Comparison of ENCODE assay signal across 8 cellular contexts in genomic region chr9:19408316-19408692, GRCh38. TPM values are rescaled to one million over a fixed set of nuclear protein-coding genes. Genes with fewer than 3 reads are reported as not detected.
DNase-seq lines count a peak whose midpoint lies in the region; ATAC-seq and TF ChIP-seq lines count a peak whose summit lies in the region.

No MANE protein-coding gene starts in this region.

- H3K4me1 ChIP-seq in IMR-90 (ENCODE audit: control insufficient read depth, insufficient read depth, low read length) (no peaks in the 10 kb centered on the region), stomach (peaks cover 0 to 43% (median 23%) of the 10 kb centered on the region in 4 donors)

- no peak overlapping the region for H2BK120ac ChIP-seq in IMR-90 (ENCODE audit: low read depth, low read length)

- no peak for TF ChIP-seq RAD21 in IMR-90 (IDR thresholded peaks at IDR 0.05; ENCODE audit: low read length)

- peak; percentile 12 for ATAC-seq in activated CD8-positive, alpha-beta memory T cell treated with anti-CD3 and anti-CD28 coated beads, Interleukin-2, amount 10 ng/mL, durations not matched to agents 7 days and 5 days
- no peak; the same call in 1 of the 2 replicates for ATAC-seq in IMR-90 (ENCODE audit: low read depth)
- no peak for ATAC-seq in HG02642 (IDR thresholded peaks at IDR 0.05; ENCODE audit: poor library complexity, unreplicated experiment)

- H3K27me3 ChIP-seq in IMR-90 (ENCODE audit: control insufficient read depth, insufficient read depth, low read length) (no peaks in the 10 kb centered on the region), stomach (no peaks in the 10 kb centered on the region)

- 10% methylated on average over 7 of the region's 20 CpGs; no CpG with 5 or more reads in 1 of the 2 experiments for WGBS in IMR-90 (ENCODE audit: extremely low coverage in 2 of 2, insufficient read length in 1 of 2), 2 experiments
- WGBS in stomach, 5 donors: 2 to 8% (median 5%) methylated on average over 16 to 20 of the region's 20 CpGs

- no peak overlapping the region for H2BK20ac ChIP-seq in IMR-90 (ENCODE audit: low read depth, low read length)

- peaks cover 6% of the 10 kb centered on the region for H3K27me3 Mint-ChIP-seq in activated CD8-positive, alpha-beta memory T cell treated with anti-CD3 and anti-CD28 coated beads, Interleukin-2, amount 10 ng/mL, durations not matched to agents 7 days and 5 days
- peaks cover 1 to 7% (median 3%) of the 10 kb centered on the region in 3 donors for H3K27me3 Mint-ChIP-seq in immature natural killer cell (ENCODE audit: low read depth in 3 of 3)

- H4K20me1 ChIP-seq in IMR-90 (ENCODE audit: insufficient read depth, low read length): no peaks in the 10 kb centered on the region

- H3K27ac Mint-ChIP-seq in activated CD8-positive, alpha-beta memory T cell treated with anti-CD3 and anti-CD28 coated beads, Interleukin-2, amount 10 ng/mL, durations not matched to agents 7 days and 5 days: no peak overlapping the region
- H3K27ac Mint-ChIP-seq in immature natural killer cell: peak overlapping the region in 5 of 6 donors; percentile 23 to 88 (median 44)

- H2AK5ac ChIP-seq in IMR-90 (ENCODE audit: low read depth, low read length): no peak overlapping the region

- peak overlapping the region; percentile 93 for H2AFZ ChIP-seq in IMR-90 (replicated peaks; ENCODE audit: low read length, poor library complexity)

- peaks cover 0 to 13% of the 10 kb centered on the region in 2 experiments; a peak in 2 of 4 replicates for H3K79me1 ChIP-seq in IMR-90 (ENCODE audit: low read depth in 1 of 2, low read length in 2 of 2)

- 0 out of 2 replicates have a peak, but pooled peaks cover 3% of the 10 kb centered on the region for H3K9me3 ChIP-seq in IMR-90 (ENCODE audit: control insufficient read depth, insufficient read depth, low read length)
- peaks cover 0 to 4% (median 0%) of the 10 kb centered on the region in 4 donors for H3K9me3 ChIP-seq in stomach

- no peak overlapping the region for H3K14ac ChIP-seq in IMR-90 (replicated peaks; ENCODE audit: low read depth, low read length)

- H3K9ac ChIP-seq in IMR-90 (ENCODE audit: low read depth, low read length): no peak overlapping the region

- peak overlapping the region; percentile 47; the same call in 1 of the 2 replicates for H3K4ac ChIP-seq in IMR-90 (ENCODE audit: low read depth, low read length)

- H4K91ac ChIP-seq in IMR-90 (ENCODE audit: insufficient read depth, low read depth, low read length): no peak overlapping the region

- H3K18ac ChIP-seq in IMR-90 (ENCODE audit: low read depth, low read length): no peak overlapping the region

- no peaks in the 10 kb centered on the region for H3K9me3 Mint-ChIP-seq in activated CD8-positive, alpha-beta memory T cell treated with anti-CD3 and anti-CD28 coated beads, Interleukin-2, amount 10 ng/mL, durations not matched to agents 7 days and 5 days (ENCODE audit: low read depth)
- no peaks in the 10 kb centered on the region for H3K9me3 Mint-ChIP-seq in immature natural killer cell

- peak overlapping the region; percentile 82; the same call in 1 of the 2 replicates for H3K23ac ChIP-seq in IMR-90 (ENCODE audit: low read depth, low read length)

- intact Hi-C loops in IMR-90 (cut with micrococcal nuclease) (loop anchor here (1.0 to 2.0 kb wide), 2 partner anchors 28 to 359 kb away; partner anchors contain the start of genes RPS6 and RRAGA), stomach (cut with DNase I; ENCODE audit: low total_unique reads) (no loop called here)

- H3K4me3 Mint-ChIP-seq in activated CD8-positive, alpha-beta memory T cell treated with anti-CD3 and anti-CD28 coated beads, Interleukin-2, amount 10 ng/mL, durations not matched to agents 7 days and 5 days: peak overlapping the region; percentile 96
- peak overlapping the region; percentile 80 to 95 (median 93) for H3K4me3 Mint-ChIP-seq in immature natural killer cell

- H4K5ac ChIP-seq in IMR-90 (ENCODE audit: low read depth, low read length): no peak overlapping the region

- no peak overlapping the region for H3K56ac ChIP-seq in IMR-90 (ENCODE audit: extremely low read depth, insufficient read depth, low read length)

- TF ChIP-seq CTCF in IMR-90 (conservative IDR thresholded peaks at IDR 0.05; ENCODE audit: low read depth, low read length) (no peak), astrocyte of the cerebellum (IDR thresholded peaks at IDR 0.05; ENCODE audit: low read depth, low read length, missing control alignments) (no peak), stomach (IDR thresholded peaks at IDR 0.05) (no peak)

- dilution Hi-C loops in IMR-90 (cut with HindIII; ENCODE audit: low sequenced_read_pairs, unreplicated experiment): no loop called here

- POLR2A ChIA-PET in IMR-90 (lab: Charles Lee; ENCODE audit: unreplicated experiment): no interaction called here

- H3K36me3 Mint-ChIP-seq in activated CD8-positive, alpha-beta memory T cell treated with anti-CD3 and anti-CD28 coated beads, Interleukin-2, amount 10 ng/mL, durations not matched to agents 7 days and 5 days: no peaks in the 10 kb centered on the region
- no peaks in the 10 kb centered on the region for H3K36me3 Mint-ChIP-seq in immature natural killer cell

- CTCF ChIA-PET in activated CD8-positive, alpha-beta memory T cell treated with anti-CD3 and anti-CD28 coated beads, Interleukin-2, amount 10 ng/mL, durations not matched to agents 7 days and 5 days (lab: Charles Lee): interaction anchor here (2.9 kb wide), 1 partner anchor 57 kb away, joined by 11 read pairs; no protein-coding TSS in a partner anchor
- CTCF ChIA-PET in IMR-90 (lab: Yijun Ruan, JAX): no interaction called here

- no peaks in the 10 kb centered on the region; the same call in none of the 2 replicates for H3K9me1 ChIP-seq in IMR-90 (ENCODE audit: insufficient read depth, low read length)

- peaks cover 14% of the 10 kb centered on the region for H3K4me1 Mint-ChIP-seq in activated CD8-positive, alpha-beta memory T cell treated with anti-CD3 and anti-CD28 coated beads, Interleukin-2, amount 10 ng/mL, durations not matched to agents 7 days and 5 days
- peaks cover 11 to 17% of the 10 kb centered on the region in 2 donors for H3K4me1 Mint-ChIP-seq in immature natural killer cell

- peak overlapping the region; percentile 58 for H2AK9ac ChIP-seq in IMR-90 (replicated peaks; ENCODE audit: low read depth, low read length, poor library complexity)

- no peak overlapping the region for H3K27ac ChIP-seq in IMR-90 (ENCODE audit: insufficient read depth, low read length)
- H3K27ac ChIP-seq in stomach: peak overlapping the region; percentile 86 to 95 (median 91)

- no peak overlapping the region for H2BK5ac ChIP-seq in IMR-90 (ENCODE audit: low read depth, low read length, poor library complexity, severe bottlenecking)

- no TSS peak for BruUV-seq in IMR-90 (replicated peaks; lab: Mats Ljungman, UMichigan)

- TF ChIP-seq EP300 in stomach (IDR thresholded peaks at IDR 0.05): no peak

- no peaks in the 10 kb centered on the region for H3K36me3 ChIP-seq in IMR-90 (ENCODE audit: control insufficient read depth, insufficient read depth, low read length)
- no peaks in the 10 kb centered on the region for H3K36me3 ChIP-seq in stomach

- H3K4me3 ChIP-seq in IMR-90 (ENCODE audit: insufficient read depth, low read depth, low read length): peak overlapping the region; percentile 84
- peak overlapping the region; percentile 80 for H3K4me3 ChIP-seq in astrocyte of the cerebellum (ENCODE audit: low read depth, low read length)
- H3K4me3 ChIP-seq in stomach: peak overlapping the region; percentile 77 to 89 (median 82)

- H2BK15ac ChIP-seq in IMR-90 (ENCODE audit: low read depth, low read length): no peak overlapping the region

- DNase-seq in activated CD8-positive, alpha-beta memory T cell treated with anti-CD3 and anti-CD28 coated beads, Interleukin-2, amount 10 ng/mL, durations not matched to agents 7 days and 5 days: peak; percentile 48
- DNase-seq in activated CD8-positive, alpha-beta memory T cell treated with anti-CD3 and anti-CD28 coated beads for 24 hours: no peak
- DNase-seq in IMR-90 (no peak), astrocyte of the cerebellum (ENCODE audit: low read depth) (no peak), immature natural killer cell (no peak), stomach (no peak), NCI-H2227 treated with DMSO at 0.1 percent for 48 hours (lab: John Stamatoyannopoulos, UW) (no peak)

- H3K4me2 ChIP-seq in IMR-90 (ENCODE audit: low read depth, low read length): peak overlapping the region; percentile 76

- in situ Hi-C loops in IMR-90 (cut with MboI; ENCODE audit: low sequenced_read_pairs): no loop called here
- in situ Hi-C loops in astrocyte of the cerebellum (cut with HindIII; ENCODE audit: low sequenced_read_pairs): no loop called here

- TF ChIP-seq POLR2A in IMR-90 (IDR thresholded peaks at IDR 0.05; ENCODE audit: low read depth, low read length) (no peak), stomach (IDR thresholded peaks at IDR 0.05) (no peak)

- H4K8ac ChIP-seq in IMR-90 (ENCODE audit: low read depth in 2 of 2, low read length in 2 of 2): peak overlapping the region; percentile 23 to 57; a peak in 2 of 4 replicates

TF ChIP-seq in IMR-90, 13 proteins besides CTCF, POLR2A, EP300 and RAD21:
- no peak for TF ChIP-seq MXI1 (IDR thresholded peaks at IDR 0.05; ENCODE audit: borderline replicate concordance, low read depth, low read length)

RNA-seq across cellular contexts. Expression of gene ACER2, which starts 0.5 kb away (rescaled TPM):
- 1 to 10 TPM; 1.9 to 2.1 TPM for total RNA-seq in activated CD8-positive, alpha-beta memory T cell treated with anti-CD3 and anti-CD28 coated beads, Interleukin-2, amount 10 ng/mL, durations not matched to agents 7 days and 5 days
- total RNA-seq in IMR-90 (2012; rRNA removed) (1.6 and 1.9 TPM in 2 replicates), stomach (10 to 100 TPM in 4 of 5 donors, not detected in 1; 20.5 to 54.3 (median 37.8) TPM)
- polyA plus RNA-seq in IMR-90 (2012; rRNA removed) (0.66 and 0.84 TPM in 2 replicates), immature natural killer cell (under 1 TPM in 1 of 3 donors, not detected in 2; 0.11 TPM), stomach (1 to 10 TPM in 2 of 3 donors, under 1 TPM in 1; 0.23 to 7.8 (median 4.5) TPM)
- polyA plus RNA-seq in IMR-90 (2012; cell fraction: cytosol; rRNA removed): 0.34 and 0.37 TPM in 2 replicates
- polyA plus RNA-seq in IMR-90 (2012; cell fraction: nucleus; rRNA removed; ENCODE audit: low replicate concordance): 0.58 and 2.3 TPM in 2 replicates

RNA-seq across cellular contexts. Expression of gene RPS6, which starts 28.3 kb away (rescaled TPM):
- total RNA-seq in activated CD8-positive, alpha-beta memory T cell treated with anti-CD3 and anti-CD28 coated beads, Interleukin-2, amount 10 ng/mL, durations not matched to agents 7 days and 5 days: 1,000 to 10,000 TPM; 1,796 to 2,110 TPM
- 1,399 and 1,416 TPM in 2 replicates for total RNA-seq in IMR-90 (2012; rRNA removed)
- 1,771 and 1,866 TPM in 2 replicates for polyA plus RNA-seq in IMR-90 (2012; rRNA removed)
- 454 and 1,197 TPM in 2 replicates for polyA plus RNA-seq in IMR-90 (2012; cell fraction: cytosol; rRNA removed)
- polyA plus RNA-seq in IMR-90 (2012; cell fraction: nucleus; rRNA removed; ENCODE audit: low replicate concordance): 83.2 and 613 TPM in 2 replicates
- polyA plus RNA-seq in immature natural killer cell: 1,000 to 10,000 TPM; 1,152 to 2,047 (median 1,301) TPM
- total RNA-seq in stomach: 1,000 to 10,000 TPM in 4 of 5 donors, 100 to 1,000 TPM in 1; 925 to 2,164 (median 1,405) TPM
- 1,000 to 10,000 TPM; 3,881 to 4,884 (median 4,624) TPM for polyA plus RNA-seq in stomach
